Comparison of ENCODE assay signal across 32 cellular contexts in the genomic region with DNA sequence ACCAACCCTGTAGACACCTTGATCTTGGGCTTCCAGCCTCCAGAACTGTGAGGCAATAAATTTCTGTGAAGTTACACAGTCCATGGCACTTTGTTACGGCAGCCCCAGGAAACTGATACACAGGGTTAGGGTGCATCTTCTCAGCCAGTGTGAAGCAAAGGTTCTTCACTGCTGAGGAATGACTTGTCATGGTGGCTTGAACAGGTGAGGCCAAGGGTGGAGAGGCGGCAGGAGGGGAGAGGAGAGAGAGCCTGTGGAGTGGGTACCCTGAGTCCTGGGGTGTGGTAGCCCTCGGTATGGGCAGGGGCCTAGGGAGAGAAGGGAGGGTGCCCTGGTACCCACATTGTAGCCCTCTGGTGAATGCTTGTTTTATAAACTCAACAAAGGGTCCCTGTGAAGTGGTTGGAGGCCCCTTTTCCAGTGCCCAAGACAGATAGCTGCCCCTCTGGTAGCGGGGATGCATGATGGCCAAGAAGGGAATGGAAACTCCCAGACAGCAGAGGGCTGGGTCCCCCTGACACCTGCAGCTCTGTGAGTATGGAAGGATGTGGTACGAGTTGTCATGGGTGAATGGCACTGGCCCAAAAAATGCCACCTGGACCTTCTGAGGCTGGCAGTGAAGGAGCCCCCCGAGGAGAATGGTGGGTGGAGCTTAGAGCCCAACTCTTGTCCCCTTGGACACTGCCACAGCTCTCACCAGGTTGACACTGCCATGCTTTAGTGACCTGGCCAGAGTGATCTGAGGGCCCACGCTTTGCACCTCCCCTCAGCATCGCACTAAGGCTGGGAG. TPM values are rescaled to one million over a fixed set of nuclear protein-coding genes. Genes with fewer than 3 reads are reported as not detected.
"Had no signal": no experiment of that assay in that cellular context is flagged by ENCODE, and none has a peak within 500 bp of the region (broad histone marks: within the 10 kb centered on the region; RNA-seq: fewer than 3 reads in every experiment).

No MANE protein-coding gene starts in this region.

- H3K27me3 ChIP-seq: brain microvascular endothelial cell, MG63 had no signal

- H3K36me3 Mint-ChIP-seq: activated CD4-positive, alpha-beta memory T cell treated with anti-CD3 and anti-CD28 coated beads for 36 hours; activated naive CD8-positive, alpha-beta T cell treated with anti-CD3 and anti-CD28 coated beads for 36 hours had no signal

- H3K27ac Mint-ChIP-seq: activated B cell treated with CpG ODN at 0.5 μM for 24 hours; activated CD4-positive, alpha-beta memory T cell treated with anti-CD3 and anti-CD28 coated beads for 36 hours; activated naive CD8-positive, alpha-beta T cell treated with anti-CD3 and anti-CD28 coated beads for 36 hours; activated T-helper 17 cell treated with anti-CD3 and anti-CD28 coated beads, Interleukin-2, amount 50 U/mL, for 72 hours; IgD-negative memory B cell had no signal

- H3K4me3 Mint-ChIP-seq: activated B cell treated with CpG ODN at 0.5 μM for 24 hours; activated CD4-positive, alpha-beta memory T cell treated with anti-CD3 and anti-CD28 coated beads for 36 hours; activated naive CD8-positive, alpha-beta T cell treated with anti-CD3 and anti-CD28 coated beads for 36 hours; activated T-helper 17 cell treated with anti-CD3 and anti-CD28 coated beads, Interleukin-2, amount 50 U/mL, for 72 hours; IgD-negative memory B cell had no signal

- H3K4me3 ChIP-seq: MG63 had no signal

- H3K4me1 Mint-ChIP-seq: activated B cell treated with CpG ODN at 0.5 μM for 24 hours; activated naive CD8-positive, alpha-beta T cell treated with anti-CD3 and anti-CD28 coated beads for 36 hours; activated T-helper 17 cell treated with anti-CD3 and anti-CD28 coated beads, Interleukin-2, amount 50 U/mL, for 72 hours had no signal

- H3K27me3 Mint-ChIP-seq: activated naive CD8-positive, alpha-beta T cell treated with anti-CD3 and anti-CD28 coated beads for 36 hours had no signal

- H3K27ac ChIP-seq: brain microvascular endothelial cell, VCaP had no signal

- H3K9me3 ChIP-seq: MG63 had no signal

- ATAC-seq: activated T-helper 17 cell treated with anti-CD3 and anti-CD28 coated beads, Interleukin-2, amount 50 U/mL, for 72 hours; Panc1 had no signal

- H3K36me3 ChIP-seq: brain microvascular endothelial cell, MG63 had no signal

- DNase-seq: activated B cell treated with CpG ODN at 0.5 μM for 24 hours; activated CD4-positive, alpha-beta memory T cell treated with anti-CD3 and anti-CD28 coated beads for 36 hours; activated CD4-positive, alpha-beta T cell treated with anti-CD3 and anti-CD28 coated beads for 4 hours; activated CD4-positive, alpha-beta T cell treated with anti-CD3 and anti-CD28 coated beads, Interleukin-2, amount 50 U/mL, for 1 hour; activated CD8-positive, alpha-beta memory T cell treated with anti-CD3 and anti-CD28 coated beads, Interleukin-2, amount 50 U/mL, for 4 hours; activated naive CD4-positive, alpha-beta T cell; activated naive CD4-positive, alpha-beta T cell treated with anti-CD3 and anti-CD28 coated beads, Interleukin-2, amount 50 U/mL, for 16 hours; activated naive CD8-positive, alpha-beta T cell treated with anti-CD3 and anti-CD28 coated beads for 36 hours; activated T-cell treated with anti-CD3 and anti-CD28 coated beads, Interleukin-2, amount 50 U/mL, for 48 hours; amniotic stem cell; brain microvascular endothelial cell; Karpas-422; KBM-7; MG63; NCI-H1048; NCI-H1105 treated with DMSO at 0.1 percent for 48 hours; NCI-H1436; NCI-H1694 treated with DMSO at 0.1 percent for 48 hours; NCI-H2029; NCI-H2171; NCI-H510A; NCI-H526; NCI-H748 treated with DMSO at 0.1 percent for 48 hours; SW 1271; T-helper 1 cell; T-helper 2 cell; T-helper 9 cell had no signal

- H3K9me3 Mint-ChIP-seq: activated B cell treated with CpG ODN at 0.5 μM for 24 hours; activated CD4-positive, alpha-beta memory T cell treated with anti-CD3 and anti-CD28 coated beads for 36 hours; activated T-helper 17 cell treated with anti-CD3 and anti-CD28 coated beads, Interleukin-2, amount 50 U/mL, for 72 hours had no signal

RNA-seq across cellular contexts. Expression of gene SPSB4, which starts 49.6 kb away (rescaled TPM):
- total RNA-seq: activated B cell treated with CpG ODN at 0.5 μM for 24 hours; activated CD4-positive, alpha-beta memory T cell treated with anti-CD3 and anti-CD28 coated beads for 36 hours; activated naive CD8-positive, alpha-beta T cell treated with anti-CD3 and anti-CD28 coated beads for 36 hours; activated T-helper 17 cell treated with anti-CD3 and anti-CD28 coated beads, Interleukin-2, amount 50 U/mL, for 72 hours; RPMI7951 had no signal
